In the genomic region with DNA sequence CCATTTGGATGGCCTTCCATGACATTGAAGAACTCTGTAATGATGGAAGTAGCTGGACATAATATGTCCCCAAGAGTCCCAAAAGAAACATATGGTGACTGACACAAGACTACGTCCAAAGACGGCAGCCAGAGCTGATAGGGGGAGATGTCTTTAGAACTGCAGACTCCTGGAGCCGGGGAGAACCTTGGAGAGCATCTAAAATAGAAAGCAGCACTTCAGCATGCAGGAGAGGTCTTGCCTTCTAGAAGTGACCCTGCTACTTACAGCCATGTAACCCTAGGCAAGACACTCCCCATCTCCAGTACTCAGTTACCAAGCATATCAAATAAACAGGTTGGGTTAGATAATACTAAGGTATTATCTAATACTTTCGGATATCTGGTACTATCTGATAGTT, we compare ENCODE assay signal across 2 cellular contexts.
TF ChIP-seq lines count a peak whose summit lies in the region.

No MANE protein-coding gene starts in this region.

TF ChIP-seq in SK-N-SH, 30 proteins besides CTCF, POLR2A, EP300 and RAD21:
- TF ChIP-seq, protein P1, sequence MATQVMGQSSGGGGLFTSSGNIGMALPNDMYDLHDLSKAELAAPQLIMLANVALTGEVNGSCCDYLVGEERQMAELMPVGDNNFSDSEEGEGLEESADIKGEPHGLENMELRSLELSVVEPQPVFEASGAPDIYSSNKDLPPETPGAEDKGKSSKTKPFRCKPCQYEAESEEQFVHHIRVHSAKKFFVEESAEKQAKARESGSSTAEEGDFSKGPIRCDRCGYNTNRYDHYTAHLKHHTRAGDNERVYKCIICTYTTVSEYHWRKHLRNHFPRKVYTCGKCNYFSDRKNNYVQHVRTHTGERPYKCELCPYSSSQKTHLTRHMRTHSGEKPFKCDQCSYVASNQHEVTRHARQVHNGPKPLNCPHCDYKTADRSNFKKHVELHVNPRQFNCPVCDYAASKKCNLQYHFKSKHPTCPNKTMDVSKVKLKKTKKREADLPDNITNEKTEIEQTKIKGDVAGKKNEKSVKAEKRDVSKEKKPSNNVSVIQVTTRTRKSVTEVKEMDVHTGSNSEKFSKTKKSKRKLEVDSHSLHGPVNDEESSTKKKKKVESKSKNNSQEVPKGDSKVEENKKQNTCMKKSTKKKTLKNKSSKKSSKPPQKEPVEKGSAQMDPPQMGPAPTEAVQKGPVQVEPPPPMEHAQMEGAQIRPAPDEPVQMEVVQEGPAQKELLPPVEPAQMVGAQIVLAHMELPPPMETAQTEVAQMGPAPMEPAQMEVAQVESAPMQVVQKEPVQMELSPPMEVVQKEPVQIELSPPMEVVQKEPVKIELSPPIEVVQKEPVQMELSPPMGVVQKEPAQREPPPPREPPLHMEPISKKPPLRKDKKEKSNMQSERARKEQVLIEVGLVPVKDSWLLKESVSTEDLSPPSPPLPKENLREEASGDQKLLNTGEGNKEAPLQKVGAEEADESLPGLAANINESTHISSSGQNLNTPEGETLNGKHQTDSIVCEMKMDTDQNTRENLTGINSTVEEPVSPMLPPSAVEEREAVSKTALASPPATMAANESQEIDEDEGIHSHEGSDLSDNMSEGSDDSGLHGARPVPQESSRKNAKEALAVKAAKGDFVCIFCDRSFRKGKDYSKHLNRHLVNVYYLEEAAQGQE (IDR thresholded peaks at IDR 0.05; ENCODE audit: low read depth, low read length): peak; percentile 64; the same call in 1 of the 2 replicates
- TF ChIP-seq POLR2AphosphoS5 (IDR thresholded peaks at IDR 0.05; ENCODE audit: low read depth, low read length) (no peak), FOXJ3 (CRISPR knock-in tag; IDR thresholded peaks at IDR 0.05) (no peak), RCOR1 (IDR thresholded peaks at IDR 0.05; ENCODE audit: low read length) (no peak)
- TF ChIP-seq, protein P2, sequence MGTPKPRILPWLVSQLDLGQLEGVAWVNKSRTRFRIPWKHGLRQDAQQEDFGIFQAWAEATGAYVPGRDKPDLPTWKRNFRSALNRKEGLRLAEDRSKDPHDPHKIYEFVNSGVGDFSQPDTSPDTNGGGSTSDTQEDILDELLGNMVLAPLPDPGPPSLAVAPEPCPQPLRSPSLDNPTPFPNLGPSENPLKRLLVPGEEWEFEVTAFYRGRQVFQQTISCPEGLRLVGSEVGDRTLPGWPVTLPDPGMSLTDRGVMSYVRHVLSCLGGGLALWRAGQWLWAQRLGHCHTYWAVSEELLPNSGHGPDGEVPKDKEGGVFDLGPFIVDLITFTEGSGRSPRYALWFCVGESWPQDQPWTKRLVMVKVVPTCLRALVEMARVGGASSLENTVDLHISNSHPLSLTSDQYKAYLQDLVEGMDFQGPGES (IDR thresholded peaks at IDR 0.05; ENCODE audit: low read depth, low read length): no peak

TF ChIP-seq in SK-N-SH treated with all-trans-retinoic acid at 6 μM for 48 hours, 23 proteins besides CTCF, POLR2A, EP300 and RAD21 (continued from another document):
- TF ChIP-seq, protein P3, sequence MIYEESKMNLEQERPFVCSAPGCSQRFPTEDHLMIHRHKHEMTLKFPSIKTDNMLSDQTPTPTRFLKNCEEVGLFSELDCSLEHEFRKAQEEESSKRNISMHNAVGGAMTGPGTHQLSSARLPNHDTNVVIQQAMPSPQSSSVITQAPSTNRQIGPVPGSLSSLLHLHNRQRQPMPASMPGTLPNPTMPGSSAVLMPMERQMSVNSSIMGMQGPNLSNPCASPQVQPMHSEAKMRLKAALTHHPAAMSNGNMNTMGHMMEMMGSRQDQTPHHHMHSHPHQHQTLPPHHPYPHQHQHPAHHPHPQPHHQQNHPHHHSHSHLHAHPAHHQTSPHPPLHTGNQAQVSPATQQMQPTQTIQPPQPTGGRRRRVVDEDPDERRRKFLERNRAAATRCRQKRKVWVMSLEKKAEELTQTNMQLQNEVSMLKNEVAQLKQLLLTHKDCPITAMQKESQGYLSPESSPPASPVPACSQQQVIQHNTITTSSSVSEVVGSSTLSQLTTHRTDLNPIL (CRISPR knock-in tag; IDR thresholded peaks at IDR 0.05; ENCODE audit: low read depth): no peak
- TF ChIP-seq RARB (CRISPR knock-in tag; IDR thresholded peaks at IDR 0.05): no peak
- TF ChIP-seq ZC3H10 (CRISPR knock-in tag; IDR thresholded peaks at IDR 0.05): no peak
- TF ChIP-seq ZFP30 (CRISPR knock-in tag; IDR thresholded peaks at IDR 0.05): no peak
- no peak for TF ChIP-seq ARNTL (CRISPR knock-in tag; IDR thresholded peaks at IDR 0.05; ENCODE audit: borderline replicate concordance, low read depth)
- no peak for TF ChIP-seq SNAI2 (CRISPR knock-in tag; IDR thresholded peaks at IDR 0.05)
- TF ChIP-seq, protein P4, sequence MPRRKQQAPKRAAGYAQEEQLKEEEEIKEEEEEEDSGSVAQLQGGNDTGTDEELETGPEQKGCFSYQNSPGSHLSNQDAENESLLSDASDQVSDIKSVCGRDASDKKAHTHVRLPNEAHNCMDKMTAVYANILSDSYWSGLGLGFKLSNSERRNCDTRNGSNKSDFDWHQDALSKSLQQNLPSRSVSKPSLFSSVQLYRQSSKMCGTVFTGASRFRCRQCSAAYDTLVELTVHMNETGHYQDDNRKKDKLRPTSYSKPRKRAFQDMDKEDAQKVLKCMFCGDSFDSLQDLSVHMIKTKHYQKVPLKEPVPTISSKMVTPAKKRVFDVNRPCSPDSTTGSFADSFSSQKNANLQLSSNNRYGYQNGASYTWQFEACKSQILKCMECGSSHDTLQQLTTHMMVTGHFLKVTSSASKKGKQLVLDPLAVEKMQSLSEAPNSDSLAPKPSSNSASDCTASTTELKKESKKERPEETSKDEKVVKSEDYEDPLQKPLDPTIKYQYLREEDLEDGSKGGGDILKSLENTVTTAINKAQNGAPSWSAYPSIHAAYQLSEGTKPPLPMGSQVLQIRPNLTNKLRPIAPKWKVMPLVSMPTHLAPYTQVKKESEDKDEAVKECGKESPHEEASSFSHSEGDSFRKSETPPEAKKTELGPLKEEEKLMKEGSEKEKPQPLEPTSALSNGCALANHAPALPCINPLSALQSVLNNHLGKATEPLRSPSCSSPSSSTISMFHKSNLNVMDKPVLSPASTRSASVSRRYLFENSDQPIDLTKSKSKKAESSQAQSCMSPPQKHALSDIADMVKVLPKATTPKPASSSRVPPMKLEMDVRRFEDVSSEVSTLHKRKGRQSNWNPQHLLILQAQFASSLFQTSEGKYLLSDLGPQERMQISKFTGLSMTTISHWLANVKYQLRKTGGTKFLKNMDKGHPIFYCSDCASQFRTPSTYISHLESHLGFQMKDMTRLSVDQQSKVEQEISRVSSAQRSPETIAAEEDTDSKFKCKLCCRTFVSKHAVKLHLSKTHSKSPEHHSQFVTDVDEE (CRISPR knock-in tag; IDR thresholded peaks at IDR 0.05): no peak
- TF ChIP-seq TCF4 (CRISPR knock-in tag; IDR thresholded peaks at IDR 0.05; ENCODE audit: borderline replicate concordance): no peak
- TF ChIP-seq OSR1 (CRISPR knock-in tag; IDR thresholded peaks at IDR 0.05): no peak
- no peak for TF ChIP-seq ESRRG (CRISPR knock-in tag; IDR thresholded peaks at IDR 0.05)
- no peak for TF ChIP-seq ZNF565 (CRISPR knock-in tag; conservative IDR thresholded peaks at IDR 0.05; ENCODE audit: low read depth)
- no peak for TF ChIP-seq ZNF8 (CRISPR knock-in tag; IDR thresholded peaks at IDR 0.05)
- no peak for TF ChIP-seq CSDC2 (CRISPR knock-in tag; IDR thresholded peaks at IDR 0.05)
- TF ChIP-seq ISL1 (CRISPR knock-in tag; IDR thresholded peaks at IDR 0.05): no peak
- no peak for TF ChIP-seq GLIS3 (CRISPR knock-in tag; IDR thresholded peaks at IDR 0.05)
